In genomic region chr7:96219382-96220130, GRCh38 we compare ENCODE assay signal across 1 cellular context.
TF ChIP-seq lines count a peak whose summit lies in the region.

No MANE protein-coding gene starts in this region.

TF ChIP-seq in IMR-90, 13 proteins besides CTCF, POLR2A, EP300 and RAD21 (continued from another document):
- TF ChIP-seq NFE2L2 (IDR thresholded peaks at IDR 0.05; ENCODE audit: low read depth, low read length) (no peak), FOS (IDR thresholded peaks at IDR 0.05; ENCODE audit: low read depth, low read length) (no peak), RCOR1 (IDR thresholded peaks at IDR 0.05; ENCODE audit: insufficient replicate concordance, low read length) (no peak)
